ENCODE assay signal across 31 cellular contexts in genomic region chr9:95370064-95370463, GRCh38. TPM values are rescaled to one million over a fixed set of nuclear protein-coding genes. Genes with fewer than 3 reads are reported as not detected.
DNase-seq lines count a peak whose midpoint lies in the region; ATAC-seq and TF ChIP-seq lines count a peak whose summit lies in the region.
"Had no signal": no experiment of that assay in that cellular context is flagged by ENCODE, and none has a peak within 500 bp of the region (broad histone marks: within the 10 kb centered on the region; RNA-seq: fewer than 3 reads in every experiment).

No MANE protein-coding gene starts in this region.

- no peak overlapping the region for H2AFZ ChIP-seq in IMR-90 (replicated peaks; ENCODE audit: low read length, poor library complexity)

- no peak overlapping the region for H2AK5ac ChIP-seq in IMR-90 (ENCODE audit: low read depth, low read length)

- H3K23ac ChIP-seq in IMR-90 (ENCODE audit: low read depth, low read length), result no peak overlapping the region

- H3K9ac ChIP-seq in IMR-90 (ENCODE audit: low read depth, low read length), result no peak overlapping the region
- H3K9ac ChIP-seq: BLaER1 had no signal

- H4K5ac ChIP-seq in IMR-90 (ENCODE audit: low read depth, low read length), result no peak overlapping the region

- H3K27me3 Mint-ChIP-seq in CD4-positive, alpha-beta memory T cell, result peaks cover 19 to 36% of the 10 kb centered on the region in 2 donors

- H3K27ac Mint-ChIP-seq in CD4-positive, alpha-beta memory T cell, result no peak overlapping the region
- H3K27ac Mint-ChIP-seq: activated naive CD8-positive, alpha-beta T cell treated with anti-CD3 and anti-CD28 coated beads, Interleukin-2, amount 10 ng/mL, durations not matched to agents 7 days and 5 days; GM23338; HFFc6; natural killer cell treated with Interleukin-12 subunit alpha and Interleukin-12 subunit beta and Interleukin-15 and Interleukin-18, amount 100 ng/mL, for 72 hours; stimulated activated memory B cell treated with anti-CD40 and anti-IgM and Interleukin-4, amounts not matched to agents 10 μg/mL and 1 μg/mL and 100 μg/mL, for 72 hours had no signal

- no peak for TF ChIP-seq EP300 in tibial nerve (IDR thresholded peaks at IDR 0.05)

- dilution Hi-C loops in IMR-90 (cut with HindIII; ENCODE audit: low sequenced_read_pairs, unreplicated experiment), result no loop called here

- H3K79me1 ChIP-seq in IMR-90 (ENCODE audit: low read depth in 1 of 2, low read length in 2 of 2), result no peaks in the 10 kb centered on the region

- H3K4ac ChIP-seq in IMR-90 (ENCODE audit: low read depth, low read length), result no peak overlapping the region

- H3K4me1 ChIP-seq in IMR-90 (ENCODE audit: control insufficient read depth, insufficient read depth, low read length) (peaks cover 5% of the 10 kb centered on the region), tibial nerve (no peaks in the 10 kb centered on the region)
- H3K4me1 ChIP-seq in CD4-positive, alpha-beta memory T cell (ENCODE audit: insufficient read depth, low read length), result no peaks in the 10 kb centered on the region
- H3K4me1 ChIP-seq: ascending aorta, Peyer's patch, upper lobe of left lung had no signal

- H3K27ac ChIP-seq in IMR-90 (ENCODE audit: insufficient read depth, low read length) (no peak overlapping the region), tibial nerve (no peak overlapping the region)
- H3K27ac ChIP-seq in CD4-positive, alpha-beta memory T cell (ENCODE audit: low read depth, low read length), result no peak overlapping the region
- H3K27ac ChIP-seq: A549, ascending aorta, BLaER1, ovary, Peyer's patch, skin epidermis, upper lobe of left lung had no signal

- BruUV-seq in IMR-90 (replicated peaks; lab: Mats Ljungman, UMichigan), result no TSS peak

- peak; percentile 77 for ATAC-seq in IMR-90 (ENCODE audit: low read depth)
- peak; percentile 50 for ATAC-seq in omental fat pad (ENCODE audit: low FRiP score)
- ATAC-seq in GM18873 (IDR thresholded peaks at IDR 0.05; ENCODE audit: low FRiP score, unreplicated experiment), result no peak
- ATAC-seq: A549; GM23338; natural killer cell treated with Interleukin-12 subunit alpha and Interleukin-12 subunit beta and Interleukin-15 and Interleukin-18, amount 100 ng/mL, for 72 hours; stimulated activated memory B cell treated with anti-CD40 and anti-IgM and Interleukin-4, amounts not matched to agents 10 μg/mL and 1 μg/mL and 100 μg/mL, for 72 hours had no signal

- H3K36me3 ChIP-seq in IMR-90 (ENCODE audit: control insufficient read depth, insufficient read depth, low read length) (no peaks in the 10 kb centered on the region), tibial nerve (no peaks in the 10 kb centered on the region)
- H3K36me3 ChIP-seq in CD4-positive, alpha-beta memory T cell (ENCODE audit: insufficient read depth, low read length), result no peaks in the 10 kb centered on the region
- H3K36me3 ChIP-seq: ascending aorta, BLaER1, ovary, Peyer's patch, upper lobe of left lung had no signal

- H3K56ac ChIP-seq in IMR-90 (ENCODE audit: extremely low read depth, insufficient read depth, low read length), result no peak overlapping the region

- H3K4me3 ChIP-seq in AG09309 (ENCODE audit: control insufficient read depth, low read depth, low read length) (no peak overlapping the region), IMR-90 (ENCODE audit: insufficient read depth, low read depth, low read length) (no peak overlapping the region), fibroblast of villous mesenchyme (ENCODE audit: low read depth, low read length) (no peak overlapping the region), tibial nerve (no peak overlapping the region)
- H3K4me3 ChIP-seq in CD4-positive, alpha-beta memory T cell (ENCODE audit: low read length in 2 of 2), result no peak overlapping the region
- H3K4me3 ChIP-seq: A549, ascending aorta, BLaER1, GM23338, ovary, Peyer's patch, skin epidermis, upper lobe of left lung had no signal

- H2AK9ac ChIP-seq in IMR-90 (replicated peaks; ENCODE audit: low read depth, low read length, poor library complexity), result no peak overlapping the region

- CTCF ChIA-PET in IMR-90 (lab: Yijun Ruan, JAX), result no interaction called here
- CTCF ChIA-PET in CD4-positive, alpha-beta memory T cell (lab: Charles Lee; ENCODE audit: partially characterized antibody), result interaction anchor here (0.7 kb wide), 1 partner anchor 610 kb away, joined by 3 read pairs; no protein-coding TSS in a partner anchor

- no CpG with 5 or more reads among the region's 4 CpGs for WGBS in IMR-90 (ENCODE audit: extremely low coverage in 2 of 2, insufficient read length in 1 of 2), 2 experiments
- WGBS in tibial nerve, 2 donors, result 66% methylated on average over 4 of the region's 4 CpGs

- no peak overlapping the region for H2BK15ac ChIP-seq in IMR-90 (ENCODE audit: low read depth, low read length)

- H2BK20ac ChIP-seq in IMR-90 (ENCODE audit: low read depth, low read length), result no peak overlapping the region; the same call in 1 of the 2 replicates

- H3K4me2 ChIP-seq in IMR-90 (ENCODE audit: low read depth, low read length), result no peak overlapping the region
- H3K4me2 ChIP-seq: A549, BLaER1, GM23338 had no signal

- no peak for TF ChIP-seq POLR2A in IMR-90 (IDR thresholded peaks at IDR 0.05; ENCODE audit: low read depth, low read length)
- TF ChIP-seq POLR2A in tibial nerve (IDR thresholded peaks at IDR 0.05), result no peak

- H3K4me1 Mint-ChIP-seq in CD4-positive, alpha-beta memory T cell, result peaks cover 0 to 1% (median 0%) of the 10 kb centered on the region in 4 donors
- H3K4me1 Mint-ChIP-seq: stimulated activated memory B cell treated with anti-CD40 and anti-IgM and Interleukin-4, amounts not matched to agents 10 μg/mL and 1 μg/mL and 100 μg/mL, for 72 hours had no signal

- H3K9me3 ChIP-seq in IMR-90 (ENCODE audit: control insufficient read depth, insufficient read depth, low read length), result no peaks in the 10 kb centered on the region
- no peaks in the 10 kb centered on the region for H3K9me3 ChIP-seq in tibial nerve
- no peaks in the 10 kb centered on the region for H3K9me3 ChIP-seq in CD4-positive, alpha-beta memory T cell (ENCODE audit: control insufficient read depth in 1 of 2, low read length in 2 of 2)
- H3K9me3 ChIP-seq: A549, ascending aorta, BLaER1, ovary, upper lobe of left lung had no signal

- no peak for TF ChIP-seq RAD21 in IMR-90 (IDR thresholded peaks at IDR 0.05; ENCODE audit: low read length)

- H3K9me3 Mint-ChIP-seq in CD4-positive, alpha-beta memory T cell, result peaks cover 0 to 1% (median 0%) of the 10 kb centered on the region in 8 donors
- H3K9me3 Mint-ChIP-seq: activated naive CD8-positive, alpha-beta T cell treated with anti-CD3 and anti-CD28 coated beads, Interleukin-2, amount 10 ng/mL, durations not matched to agents 7 days and 5 days; HFFc6; natural killer cell treated with Interleukin-12 subunit alpha and Interleukin-12 subunit beta and Interleukin-15 and Interleukin-18, amount 100 ng/mL, for 72 hours had no signal

- no peaks in the 10 kb centered on the region for H3K9me1 ChIP-seq in IMR-90 (ENCODE audit: insufficient read depth, low read length)

- H3K27me3 ChIP-seq in IMR-90 (ENCODE audit: control insufficient read depth, insufficient read depth, low read length) (peaks cover 2% of the 10 kb centered on the region), tibial nerve (no peaks in the 10 kb centered on the region)
- no peaks in the 10 kb centered on the region for H3K27me3 ChIP-seq in CD4-positive, alpha-beta memory T cell (ENCODE audit: insufficient read depth, low read length)
- H3K27me3 ChIP-seq: ascending aorta, BLaER1, ovary, Peyer's patch, upper lobe of left lung had no signal

- no peaks in the 10 kb centered on the region for H3K36me3 Mint-ChIP-seq in CD4-positive, alpha-beta memory T cell
- H3K36me3 Mint-ChIP-seq: activated naive CD8-positive, alpha-beta T cell treated with anti-CD3 and anti-CD28 coated beads, Interleukin-2, amount 10 ng/mL, durations not matched to agents 7 days and 5 days; natural killer cell treated with Interleukin-12 subunit alpha and Interleukin-12 subunit beta and Interleukin-15 and Interleukin-18, amount 100 ng/mL, for 72 hours; stimulated activated memory B cell treated with anti-CD40 and anti-IgM and Interleukin-4, amounts not matched to agents 10 μg/mL and 1 μg/mL and 100 μg/mL, for 72 hours had no signal

- no peak overlapping the region for H3K18ac ChIP-seq in IMR-90 (ENCODE audit: low read depth, low read length)

- no peak overlapping the region for H3K14ac ChIP-seq in IMR-90 (replicated peaks; ENCODE audit: low read depth, low read length)

- H4K20me1 ChIP-seq in IMR-90 (ENCODE audit: insufficient read depth, low read length), result no peaks in the 10 kb centered on the region
- H4K20me1 ChIP-seq: BLaER1 had no signal

- POLR2A ChIA-PET in IMR-90 (lab: Charles Lee; ENCODE audit: unreplicated experiment), result no interaction called here
- POLR2A ChIA-PET in CD4-positive, alpha-beta memory T cell (lab: Charles Lee; ENCODE audit: partially characterized antibody), result no interaction called here

- no peak overlapping the region for H2BK5ac ChIP-seq in IMR-90 (ENCODE audit: low read depth, low read length, poor library complexity, severe bottlenecking)

- H3K4me3 Mint-ChIP-seq in CD4-positive, alpha-beta memory T cell, result no peak overlapping the region
- H3K4me3 Mint-ChIP-seq: activated naive CD8-positive, alpha-beta T cell treated with anti-CD3 and anti-CD28 coated beads, Interleukin-2, amount 10 ng/mL, durations not matched to agents 7 days and 5 days; GM23338; HFFc6; natural killer cell treated with Interleukin-12 subunit alpha and Interleukin-12 subunit beta and Interleukin-15 and Interleukin-18, amount 100 ng/mL, for 72 hours; stimulated activated memory B cell treated with anti-CD40 and anti-IgM and Interleukin-4, amounts not matched to agents 10 μg/mL and 1 μg/mL and 100 μg/mL, for 72 hours had no signal

- TF ChIP-seq CTCF in AG09309 (IDR thresholded peaks at IDR 0.05; ENCODE audit: control insufficient read depth, insufficient read depth, low read depth, low read length, missing control alignments) (no peak), IMR-90 (conservative IDR thresholded peaks at IDR 0.05; ENCODE audit: low read depth, low read length) (no peak), fibroblast of villous mesenchyme (IDR thresholded peaks at IDR 0.05; ENCODE audit: insufficient read depth, low read depth, low read length) (no peak), omental fat pad (IDR thresholded peaks at IDR 0.05) (no peak), tibial nerve (IDR thresholded peaks at IDR 0.05) (no peak)

- in situ Hi-C loops in IMR-90 (cut with MboI; ENCODE audit: low sequenced_read_pairs), result no loop called here

- H4K8ac ChIP-seq in IMR-90 (ENCODE audit: low read depth in 2 of 2, low read length in 2 of 2), result no peak overlapping the region

- peak; percentile 14 for DNase-seq in AG09309 (ENCODE audit: low read depth)
- peak; percentile 35 for DNase-seq in IMR-90
- peak; percentile 75 for DNase-seq in fibroblast of villous mesenchyme (ENCODE audit: low read depth)
- DNase-seq in omental fat pad (ENCODE audit: low spot score), result no peak
- no peak for DNase-seq in tibial nerve (ENCODE audit: low spot score in 2 of 2)
- no peak for DNase-seq in SHP77 treated with DMSO at 0.1 percent for 48 hours (lab: John Stamatoyannopoulos, UW)
- DNase-seq in CD4-positive, alpha-beta memory T cell, result no peak
- DNase-seq: activated naive CD8-positive, alpha-beta T cell treated with anti-CD3 and anti-CD28 coated beads, Interleukin-2, amount 10 ng/mL, durations not matched to agents 7 days and 5 days; caudate nucleus; cortex of kidney; foreskin melanocyte; HFFc6; kidney; NCI-H1048; NCI-H1694; NCI-H446; NCI-H774; ovary; Peyer's patch; SHP77; SW 1271; T-helper 9 cell had no signal

- no peak overlapping the region for H4K91ac ChIP-seq in IMR-90 (ENCODE audit: insufficient read depth, low read depth, low read length)

- H2BK120ac ChIP-seq in IMR-90 (ENCODE audit: low read depth, low read length), result no peak overlapping the region

- intact Hi-C loops in IMR-90 (cut with micrococcal nuclease), result no loop called here
- intact Hi-C loops in CD4-positive, alpha-beta memory T cell (cut with micrococcal nuclease), result no loop called here

RNA-seq across cellular contexts. Expression of gene FANCC, which starts 52.6 kb away (rescaled TPM):
- total RNA-seq in IMR-90 (2012; rRNA removed), result 6.3 and 6.4 TPM in 2 replicates
- polyA plus RNA-seq in IMR-90 (2012; rRNA removed), result 4.0 and 4.7 TPM in 2 replicates
- 2.7 and 2.9 TPM in 2 replicates for polyA plus RNA-seq in IMR-90 (2012; cell fraction: cytosol; rRNA removed)
- 4.8 and 6.6 TPM in 2 replicates for polyA plus RNA-seq in IMR-90 (2012; cell fraction: nucleus; rRNA removed; ENCODE audit: low replicate concordance)
- 3.9 and 7.8 TPM in 2 replicates for total RNA-seq in fibroblast of villous mesenchyme
- 1 to 10 TPM; 4.6 to 6.8 (median 6.1) TPM for total RNA-seq in omental fat pad
- 10 to 100 TPM in 2 of 4 donors, 1 to 10 TPM in 2; 6.5 to 12.6 (median 10.2) TPM for total RNA-seq in tibial nerve
- total RNA-seq in CD4-positive, alpha-beta memory T cell, result 1 to 10 TPM; 4.4 to 4.9 TPM
- polyA plus RNA-seq in CD4-positive, alpha-beta memory T cell, result 1 to 10 TPM in 1 of 2 donors, under 1 TPM in 1; 0.77 to 2.8 TPM

Comparison
In these comparisons a context has a peak if more than half of its experiments do, and no peak if none do; other contexts are left out.
1. DNase-seq: peak in AG09309 (single experiment), IMR-90 (single experiment) and fibroblast of villous mesenchyme (single experiment); none in omental fat pad (single experiment), tibial nerve (0 of 2), SHP77 treated with DMSO at 0.1 percent for 48 hours (single experiment) and CD4-positive, alpha-beta memory T cell (0 of 5).